7 cellular contexts compared by ENCODE assay signal in genomic region chrX:112851806-112852205, GRCh38. TPM values are rescaled to one million over a fixed set of nuclear protein-coding genes. Genes with fewer than 3 reads are reported as not detected.
DNase-seq lines count a peak whose midpoint lies in the region; ATAC-seq lines count a peak whose summit lies in the region.

No MANE protein-coding gene starts in this region.

- H3K9me3 Mint-ChIP-seq in activated CD8-positive, alpha-beta memory T cell treated with anti-CD3 and anti-CD28 coated beads, Interleukin-2, amount 10 ng/mL, durations not matched to agents 7 days and 5 days (ENCODE audit: low read depth) = no peaks in the 10 kb centered on the region

- no peak overlapping the region for H3K27ac Mint-ChIP-seq in activated CD8-positive, alpha-beta memory T cell treated with anti-CD3 and anti-CD28 coated beads, Interleukin-2, amount 10 ng/mL, durations not matched to agents 7 days and 5 days

- H3K4me1 Mint-ChIP-seq in activated CD8-positive, alpha-beta memory T cell treated with anti-CD3 and anti-CD28 coated beads, Interleukin-2, amount 10 ng/mL, durations not matched to agents 7 days and 5 days = peaks cover 20% of the 10 kb centered on the region

- peaks cover 41% of the 10 kb centered on the region for H3K27me3 Mint-ChIP-seq in activated CD8-positive, alpha-beta memory T cell treated with anti-CD3 and anti-CD28 coated beads, Interleukin-2, amount 10 ng/mL, durations not matched to agents 7 days and 5 days

- H3K36me3 Mint-ChIP-seq in activated CD8-positive, alpha-beta memory T cell treated with anti-CD3 and anti-CD28 coated beads, Interleukin-2, amount 10 ng/mL, durations not matched to agents 7 days and 5 days = no peaks in the 10 kb centered on the region

- no peak overlapping the region for H3K4me3 Mint-ChIP-seq in activated CD8-positive, alpha-beta memory T cell treated with anti-CD3 and anti-CD28 coated beads, Interleukin-2, amount 10 ng/mL, durations not matched to agents 7 days and 5 days

- DNase-seq in SK-N-DZ (ENCODE audit: low spot score) = peak; percentile 37
- peak; percentile 63 for DNase-seq in renal cortical epithelial cell (ENCODE audit: low read depth)
- no peak for DNase-seq in A172 (ENCODE audit: low spot score)
- DNase-seq in activated CD8-positive, alpha-beta memory T cell treated with anti-CD3 and anti-CD28 coated beads, Interleukin-2, amount 10 ng/mL, durations not matched to agents 7 days and 5 days = no peak
- DNase-seq in stimulated activated naive CD4-positive, alpha-beta T cell treated with Interleukin-2 at 50 U/mL for 16 hours (lab: John Stamatoyannopoulos, UW) = no peak

- CTCF ChIA-PET in activated CD8-positive, alpha-beta memory T cell treated with anti-CD3 and anti-CD28 coated beads, Interleukin-2, amount 10 ng/mL, durations not matched to agents 7 days and 5 days (lab: Charles Lee) = interaction anchor here (1.3 kb wide), 1 partner anchor 9 kb away, joined by 3 read pairs; no protein-coding TSS in a partner anchor

- ATAC-seq in GM19035 (IDR thresholded peaks at IDR 0.05; ENCODE audit: unreplicated experiment) (peak; percentile 64), HG02840 (IDR thresholded peaks at IDR 0.05; ENCODE audit: low FRiP score, unreplicated experiment) (peak; percentile 62)
- no peak for ATAC-seq in activated CD8-positive, alpha-beta memory T cell treated with anti-CD3 and anti-CD28 coated beads, Interleukin-2, amount 10 ng/mL, durations not matched to agents 7 days and 5 days

RNA-seq across cellular contexts. Expression of gene AMOT, which starts 11.2 kb away (rescaled TPM):
- polyA plus RNA-seq in SK-N-DZ (2014; cell fraction: cytosol; rRNA removed) = 9.4 and 15.3 TPM in 2 replicates
- polyA plus RNA-seq in SK-N-DZ (2014; cell fraction: nucleus; rRNA removed) = 3.5 and 9.1 TPM in 2 replicates
- 9.0 and 31.7 TPM in 2 replicates for total RNA-seq in renal cortical epithelial cell
- 1.7 and 3.2 TPM in 2 replicates for total RNA-seq in A172 (2014; rRNA removed; shearing (Covaris generic))
- total RNA-seq in activated CD8-positive, alpha-beta memory T cell treated with anti-CD3 and anti-CD28 coated beads, Interleukin-2, amount 10 ng/mL, durations not matched to agents 7 days and 5 days = under 1 TPM; 0.28 to 0.38 TPM

Comparison
In these comparisons a context has a peak if more than half of its experiments do, and no peak if none do; other contexts are left out.
1. DNase-seq: peak in SK-N-DZ (single experiment) and renal cortical epithelial cell (single experiment); none in A172 (single experiment), activated CD8-positive, alpha-beta memory T cell treated with anti-CD3 and anti-CD28 coated beads, Interleukin-2, amount 10 ng/mL, durations not matched to agents 7 days and 5 days (single experiment) and stimulated activated naive CD4-positive, alpha-beta T cell treated with Interleukin-2 at 50 U/mL for 16 hours (single experiment).